Comparison of ENCODE assay signal across 2 cellular contexts in genomic region chr3:16290007-16290826, GRCh38.
TF ChIP-seq lines count a peak whose summit lies in the region.

No MANE protein-coding gene starts in this region.

TF ChIP-seq in WTC11, 78 proteins besides CTCF, POLR2A, EP300 and RAD21 (continued from another document):
- no peak for TF ChIP-seq USF1 (CRISPR knock-in tag; IDR thresholded peaks at IDR 0.05)
- no peak for TF ChIP-seq NFE2L1 (CRISPR knock-in tag; IDR thresholded peaks at IDR 0.05)
- TF ChIP-seq, protein P1, sequence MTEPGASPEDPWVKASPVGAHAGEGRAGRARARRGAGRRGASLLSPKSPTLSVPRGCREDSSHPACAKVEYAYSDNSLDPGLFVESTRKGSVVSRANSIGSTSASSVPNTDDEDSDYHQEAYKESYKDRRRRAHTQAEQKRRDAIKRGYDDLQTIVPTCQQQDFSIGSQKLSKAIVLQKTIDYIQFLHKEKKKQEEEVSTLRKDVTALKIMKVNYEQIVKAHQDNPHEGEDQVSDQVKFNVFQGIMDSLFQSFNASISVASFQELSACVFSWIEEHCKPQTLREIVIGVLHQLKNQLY (CRISPR knock-in tag; IDR thresholded peaks at IDR 0.05): no peak
- TF ChIP-seq, protein P2, sequence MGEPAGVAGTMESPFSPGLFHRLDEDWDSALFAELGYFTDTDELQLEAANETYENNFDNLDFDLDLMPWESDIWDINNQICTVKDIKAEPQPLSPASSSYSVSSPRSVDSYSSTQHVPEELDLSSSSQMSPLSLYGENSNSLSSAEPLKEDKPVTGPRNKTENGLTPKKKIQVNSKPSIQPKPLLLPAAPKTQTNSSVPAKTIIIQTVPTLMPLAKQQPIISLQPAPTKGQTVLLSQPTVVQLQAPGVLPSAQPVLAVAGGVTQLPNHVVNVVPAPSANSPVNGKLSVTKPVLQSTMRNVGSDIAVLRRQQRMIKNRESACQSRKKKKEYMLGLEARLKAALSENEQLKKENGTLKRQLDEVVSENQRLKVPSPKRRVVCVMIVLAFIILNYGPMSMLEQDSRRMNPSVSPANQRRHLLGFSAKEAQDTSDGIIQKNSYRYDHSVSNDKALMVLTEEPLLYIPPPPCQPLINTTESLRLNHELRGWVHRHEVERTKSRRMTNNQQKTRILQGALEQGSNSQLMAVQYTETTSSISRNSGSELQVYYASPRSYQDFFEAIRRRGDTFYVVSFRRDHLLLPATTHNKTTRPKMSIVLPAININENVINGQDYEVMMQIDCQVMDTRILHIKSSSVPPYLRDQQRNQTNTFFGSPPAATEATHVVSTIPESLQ (CRISPR knock-in tag; IDR thresholded peaks at IDR 0.05): no peak
- no peak for TF ChIP-seq TEAD1 (CRISPR knock-in tag; IDR thresholded peaks at IDR 0.05)
- no peak for TF ChIP-seq SMAD4 (CRISPR knock-in tag; IDR thresholded peaks at IDR 0.05)
- no peak for TF ChIP-seq ZNF232 (CRISPR knock-in tag; IDR thresholded peaks at IDR 0.05)
- no peak for TF ChIP-seq FOXP1 (CRISPR knock-in tag; IDR thresholded peaks at IDR 0.05; ENCODE audit: borderline replicate concordance)
- no peak for TF ChIP-seq FOXJ3 (CRISPR knock-in tag; IDR thresholded peaks at IDR 0.05; ENCODE audit: borderline replicate concordance)
- TF ChIP-seq HMGA2 (CRISPR knock-in tag; IDR thresholded peaks at IDR 0.05): no peak
- TF ChIP-seq CBFB (CRISPR knock-in tag; IDR thresholded peaks at IDR 0.05; ENCODE audit: low read depth): no peak
- no peak for TF ChIP-seq GTF2I (CRISPR knock-in tag; conservative IDR thresholded peaks at IDR 0.05)
- no peak for TF ChIP-seq USF2 (CRISPR knock-in tag; IDR thresholded peaks at IDR 0.05)
- TF ChIP-seq ZNF396 (CRISPR knock-in tag; IDR thresholded peaks at IDR 0.05; ENCODE audit: borderline replicate concordance): no peak
- TF ChIP-seq ELF4 (CRISPR knock-in tag; IDR thresholded peaks at IDR 0.05; ENCODE audit: low read depth): no peak
- no peak for TF ChIP-seq EMX1 (CRISPR knock-in tag; IDR thresholded peaks at IDR 0.05)

TF ChIP-seq in endothelial cell of umbilical vein, 7 proteins besides CTCF, POLR2A, EP300 and RAD21 (continued from another document):
- TF ChIP-seq EZH2 (IDR thresholded peaks at IDR 0.05; ENCODE audit: borderline replicate concordance, low read depth, low read length, severe bottlenecking): no peak
